Comparison of ENCODE assay signal across 17 cellular contexts in genomic region chr6:2763345-2763841, GRCh38. TPM values are rescaled to one million over a fixed set of nuclear protein-coding genes. Genes with fewer than 3 reads are reported as not detected.
DNase-seq lines count a peak whose midpoint lies in the region; ATAC-seq, FAIRE-seq and TF ChIP-seq lines count a peak whose summit lies in the region.
"Had no signal": no experiment of that assay in that cellular context is flagged by ENCODE, and none has a peak within 500 bp of the region (broad histone marks: within the 10 kb centered on the region; RNA-seq: fewer than 3 reads in every experiment).

No MANE protein-coding gene starts in this region.

- no peak overlapping the region for H3K4ac ChIP-seq in H1 (replicated peaks; ENCODE audit: insufficient read length, low read depth, low read length)

- H4K8ac ChIP-seq in H1 (ENCODE audit: extremely low read depth, insufficient read depth, low read length): no peak overlapping the region

- CTCF ChIA-PET in activated CD4-positive, alpha-beta T cell treated with anti-CD3 and anti-CD28 coated beads for 36 hours (lab: Charles Lee): interaction anchor here (0.6 to 6.5 kb wide), 10 partner anchors 9 to 1209 kb away, joined by 3 to 71 read pairs (median 4); partner anchors contain the start of gene MYLK4
- CTCF ChIA-PET in HEK293 (lab: Yijun Ruan, JAX) (interaction anchor here (0.6 to 3.8 kb wide), 8 partner anchors 10 to 1409 kb away, joined by 3 to 51 read pairs (median 4); partner anchors contain the start of gene MYLK4), H1 (lab: Charles Lee; ENCODE audit: partially characterized antibody) (interaction anchor here (0.6 to 9.0 kb wide), 8 partner anchors 11 to 880 kb away, joined by 3 to 163 read pairs (median 4); partner anchors contain the start of genes MYLK4 and SERPINB1)

- 94% methylated on average over 17 of the region's 36 CpGs; no CpG with 5 or more reads in 1 of the 2 experiments for WGBS in H1 (ENCODE audit: extremely low coverage in 1 of 2, insufficient coverage in 1 of 2, insufficient read length in 1 of 2, insufficient replicate concordance in 2 of 2, low coverage in 1 of 2, low lambda C conversion rate in 2 of 2, missing lambda C conversion rate in 1 of 2), 2 experiments
- 95% methylated on average over 35 to 36 of the region's 36 CpGs for WGBS in pancreas, 2 donors
- WGBS in GM23248 (ENCODE audit: low coverage in 1 of 2, low lambda C conversion rate in 2 of 2, missing lambda C conversion rate in 2 of 2), 2 experiments: 96 to 99% methylated on average over 32 to 36 of the region's 36 CpGs

- peaks cover 13% of the 10 kb centered on the region for H3K79me1 ChIP-seq in H1 (ENCODE audit: low read depth, low read length)

- H3K27ac ChIP-seq in HEK293 (ENCODE audit: extremely low read depth, low read depth, low read length): no peak overlapping the region
- H3K27ac ChIP-seq in H1 (ENCODE audit: low read depth, low read length): no peak overlapping the region
- peak overlapping the region in 1 of 4 donors; percentile 87 for H3K27ac ChIP-seq in pancreas
- no peak overlapping the region for H3K27ac ChIP-seq in GM23248

- no peak overlapping the region for H3K23ac ChIP-seq in H1 (ENCODE audit: insufficient read length)

- peaks cover 14 to 23% of the 10 kb centered on the region in 2 experiments for H3K79me2 ChIP-seq in H1 (ENCODE audit: control insufficient read depth in 1 of 2, insufficient read depth in 2 of 2, low read length in 2 of 2)
- H3K79me2 ChIP-seq in GM23248 (ENCODE audit: insufficient read depth): peaks cover 26% of the 10 kb centered on the region

- H3K9ac ChIP-seq in H1 (replicated peaks in 1 of 4; ENCODE audit: extremely low read depth in 1 of 4, low read depth in 3 of 4, low read length in 3 of 4) (no peak overlapping the region), GM23248 (no peak overlapping the region)

- H4K5ac ChIP-seq in H1 (ENCODE audit: insufficient read length, low read depth, low read length): no peak overlapping the region

- H3K36me3 ChIP-seq in HEK293 (ENCODE audit: control insufficient read depth in 2 of 2, insufficient read depth in 1 of 2, low read length in 2 of 2) (peaks cover 0 to 6% of the 10 kb centered on the region in 2 experiments; a peak in 1 of 3 replicates), H1 (ENCODE audit: control insufficient read depth in 2 of 4, insufficient read depth in 4 of 4, low read length in 3 of 4) (no peaks in the 10 kb centered on the region), pancreas (no peaks in the 10 kb centered on the region), GM23248 (ENCODE audit: low read depth) (0 out of 2 replicates have a peak, but pooled peaks cover under 1% of the 10 kb centered on the region)
- H3K36me3 ChIP-seq: esophagus squamous epithelium had no signal

- POLR2A ChIA-PET in activated CD4-positive, alpha-beta T cell treated with anti-CD3 and anti-CD28 coated beads for 36 hours (lab: Charles Lee): interaction anchor here (0.7 kb wide), 2 partner anchors 78 to 113 kb away, joined by 3 to 4 read pairs; partner anchors contain the start of gene SERPINB1
- POLR2A ChIA-PET in HEK293 (lab: Yijun Ruan, JAX) (interaction anchor here (0.8 kb wide), 1 partner anchor 15 kb away, joined by 4 read pairs; no protein-coding TSS in a partner anchor), H1 (lab: Charles Lee; ENCODE audit: partially characterized antibody) (interaction anchor here (0.8 to 5.6 kb wide), 5 partner anchors 9 to 236 kb away, joined by 3 to 21 read pairs (median 3); partner anchors contain the start of gene NQO2)

- no peak for TF ChIP-seq EP300 in H1 (IDR thresholded peaks at IDR 0.05; ENCODE audit: borderline replicate concordance in 1 of 2, low read depth in 2 of 2, low read length in 2 of 2)

- no peaks in the 10 kb centered on the region for H3K9me2 ChIP-seq in GM23248 (ENCODE audit: insufficient read depth)

- peak overlapping the region; percentile 94 for H3K4me3 Mint-ChIP-seq in activated CD4-positive, alpha-beta T cell treated with anti-CD3 and anti-CD28 coated beads for 36 hours

- no peak overlapping the region for H3K14ac ChIP-seq in H1 (ENCODE audit: insufficient read length)

- no peak overlapping the region for H4K91ac ChIP-seq in H1 (replicated peaks; ENCODE audit: insufficient read length, low read length)

- H3K4me2 ChIP-seq in H1 (ENCODE audit: insufficient read depth in 1 of 2, low read depth in 2 of 2, low read length in 2 of 2): no peak overlapping the region
- no peak overlapping the region for H3K4me2 ChIP-seq in GM23248 (ENCODE audit: unreplicated experiment)

- no peak for TF ChIP-seq RAD21 in H1 (IDR thresholded peaks at IDR 0.05 in 1 of 2, conservative IDR thresholded peaks at IDR 0.05 in 1 of 2; ENCODE audit: low read depth in 2 of 2, low read length in 2 of 2)

- no peak overlapping the region for H2AFZ ChIP-seq in H1 (ENCODE audit: low read length)
- H2AFZ ChIP-seq in GM23248: no peak overlapping the region

- H3K4me1 Mint-ChIP-seq in activated CD4-positive, alpha-beta T cell treated with anti-CD3 and anti-CD28 coated beads for 36 hours: peaks cover 36% of the 10 kb centered on the region

- no peak for ATAC-seq in activated CD4-positive, alpha-beta T cell treated with anti-CD3 and anti-CD28 coated beads for 36 hours
- no peak for ATAC-seq in pancreas
- ATAC-seq: left colon, natural killer cell had no signal

- H3K9me3 ChIP-seq in HEK293 (ENCODE audit: control insufficient read depth, insufficient read depth, low read depth, low read length): no peaks in the 10 kb centered on the region
- no peaks in the 10 kb centered on the region for H3K9me3 ChIP-seq in H1 (ENCODE audit: insufficient read depth in 2 of 2, low read depth in 1 of 2, low read length in 1 of 2)
- no peaks in the 10 kb centered on the region for H3K9me3 ChIP-seq in pancreas
- H3K9me3 ChIP-seq in GM23248 (ENCODE audit: low read depth): no peaks in the 10 kb centered on the region
- H3K9me3 ChIP-seq: esophagus squamous epithelium had no signal

- H3K23me2 ChIP-seq in H1 (ENCODE audit: low read depth, low read length): peaks cover 11% of the 10 kb centered on the region

- H3K27me3 ChIP-seq in H1 (replicated peaks in 1 of 4; ENCODE audit: control insufficient read depth in 3 of 4, extremely low read depth in 1 of 4, insufficient read depth in 3 of 4, low read length in 3 of 4): no peaks in the 10 kb centered on the region
- H3K27me3 ChIP-seq in pancreas: no peaks in the 10 kb centered on the region
- H3K27me3 ChIP-seq in GM23248 (replicated peaks; ENCODE audit: insufficient read depth): no peaks in the 10 kb centered on the region
- H3K27me3 ChIP-seq: esophagus squamous epithelium had no signal

- H3K56ac ChIP-seq in H1 (replicated peaks; ENCODE audit: insufficient read length, low read depth, low read length): no peak overlapping the region

- H3K27me3 Mint-ChIP-seq in activated CD4-positive, alpha-beta T cell treated with anti-CD3 and anti-CD28 coated beads for 36 hours: no peaks in the 10 kb centered on the region

- in situ Hi-C loops in GM23248 (cut with MboI): no loop called here

- intact Hi-C loops in activated CD4-positive, alpha-beta T cell treated with anti-CD3 and anti-CD28 coated beads for 36 hours (cut with DNase I, micrococcal nuclease): loop anchor here in 1 of 2 experiments (5.0 kb wide), 1 partner anchor 1156 kb away; the partner anchor contains the start of gene FOXC1
- intact Hi-C loops in pancreas (cut with DNase I): no loop called here

- H3K9me3 Mint-ChIP-seq in activated CD4-positive, alpha-beta T cell treated with anti-CD3 and anti-CD28 coated beads for 36 hours (ENCODE audit: low read depth): no peaks in the 10 kb centered on the region
- H3K9me3 Mint-ChIP-seq: activated T-helper 1 cell treated with anti-CD3 and anti-CD28 coated beads, Interleukin-12 subunit alpha, Interleukin-12 subunit beta, Interleukin-2, Interleukin-4 antibody, amounts not matched to agents 30 ng/mL and 10 ng/mL and 1 ng/mL, durations not matched to agents 14 hours and 24 hours and 36 hours; natural killer cell had no signal

- no peak overlapping the region for H2BK20ac ChIP-seq in H1 (ENCODE audit: low read length)

- no peak overlapping the region for H2BK5ac ChIP-seq in H1 (ENCODE audit: low read depth, low read length)

- no peak overlapping the region for H3K18ac ChIP-seq in H1 (ENCODE audit: extremely low read depth, low read length)

- no peak for TF ChIP-seq CTCF in HEK293 (tag by site-specific recombination; IDR thresholded peaks at IDR 0.05)
- TF ChIP-seq CTCF in H1 (IDR thresholded peaks at IDR 0.05; ENCODE audit: control extremely low read depth in 1 of 3, insufficient read depth in 1 of 3, low read depth in 1 of 3, low read length in 3 of 3): no peak
- TF ChIP-seq CTCF in pancreas (IDR thresholded peaks at IDR 0.05): no peak

- FAIRE-seq in H1 (lab: Jason Lieb, UNC) (no peak), pancreas (lab: Jason Lieb, UNC) (no peak)
- FAIRE-seq: astrocyte, G401.6 had no signal

- no peak overlapping the region for H3K27ac Mint-ChIP-seq in activated CD4-positive, alpha-beta T cell treated with anti-CD3 and anti-CD28 coated beads for 36 hours

- H2BK120ac ChIP-seq in H1 (replicated peaks; ENCODE audit: low read depth, low read length): no peak overlapping the region

- H3K4me1 ChIP-seq in HEK293 (ENCODE audit: control insufficient read depth, insufficient read depth, low read length): peaks cover 6% of the 10 kb centered on the region; the same call in 1 of the 2 replicates
- peaks cover 0 to 5% (median 4%) of the 10 kb centered on the region in 4 experiments; a peak in 4 of 7 replicates for H3K4me1 ChIP-seq in H1 (replicated peaks in 1 of 4; ENCODE audit: control insufficient read depth in 3 of 4, insufficient read depth in 4 of 4, low read length in 3 of 4)
- H3K4me1 ChIP-seq in pancreas: peaks cover 6 to 15% (median 6%) of the 10 kb centered on the region in 3 donors
- H3K4me1 ChIP-seq in GM23248 (ENCODE audit: insufficient read depth): peaks cover 14% of the 10 kb centered on the region

- H3K4me3 ChIP-seq in HEK293 (ENCODE audit: low read depth, low read length): no peak overlapping the region
- no peak overlapping the region for H3K4me3 ChIP-seq in H1 (ENCODE audit: extremely low read depth in 1 of 4, insufficient read depth in 2 of 4, low read depth in 3 of 4, low read length in 4 of 4)
- no peak overlapping the region for H3K4me3 ChIP-seq in pancreas
- no peak overlapping the region for H3K4me3 ChIP-seq in GM23248

- H2BK15ac ChIP-seq in H1 (ENCODE audit: low read length): no peak overlapping the region

- H3F3A ChIP-seq in GM23248 (ENCODE audit: insufficient read depth): peaks cover 22% of the 10 kb centered on the region

- H3K36me3 Mint-ChIP-seq in activated CD4-positive, alpha-beta T cell treated with anti-CD3 and anti-CD28 coated beads for 36 hours (ENCODE audit: low read depth): peaks cover 15% of the 10 kb centered on the region
- H3K36me3 Mint-ChIP-seq: natural killer cell had no signal

- H2AK5ac ChIP-seq in H1 (ENCODE audit: low read depth, low read length): no peak overlapping the region

- no peak overlapping the region for H2BK12ac ChIP-seq in H1 (ENCODE audit: low read depth, low read length)

- H4K20me1 ChIP-seq in H1 (replicated peaks in 1 of 2; ENCODE audit: control insufficient read depth in 1 of 2, insufficient read depth in 2 of 2, low read length in 2 of 2): peaks cover 14% of the 10 kb centered on the region in 2 experiments
- no peaks in the 10 kb centered on the region; the same call in 1 of the 2 replicates for H4K20me1 ChIP-seq in GM23248 (ENCODE audit: insufficient read depth)

- TF ChIP-seq POLR2A in H1 (IDR thresholded peaks at IDR 0.05; ENCODE audit: control extremely low read depth in 1 of 2, low read depth in 2 of 2, low read length in 2 of 2): no peak

- DNase-seq in activated CD4-positive, alpha-beta T cell treated with anti-CD3 and anti-CD28 coated beads for 36 hours: peak; percentile 19
- no peak for DNase-seq in activated CD4-positive, alpha-beta T cell treated with anti-CD3 and anti-CD28 coated beads, Interleukin-2, amount 50 U/mL, for 1 hour
- DNase-seq in H1 (ENCODE audit: low read depth in 1 of 2, low spot score in 2 of 2) (no peak), pancreas (peak in 5 of 6 donors; percentile 28 to 81 (median 56)), HK-2 (ENCODE audit: unreplicated experiment) (no peak), GM23248 (no peak), NCI-H1092 treated with DMSO at 0.1 percent for 48 hours (lab: John Stamatoyannopoulos, UW) (no peak)
- DNase-seq: dermis blood vessel endothelial cell; esophagus squamous epithelium; natural killer cell; NCI-H1436; stimulated activated CD4-positive, alpha-beta T cell treated with anti-CD3 and anti-CD28 coated beads, Interleukin-4, amount 100 ng/mL, for 4 hours had no signal

RNA-seq across cellular contexts. Expression of gene WRNIP1, which starts 1.8 kb away (rescaled TPM):
- 10 to 100 TPM; 41.6 to 42.3 TPM for total RNA-seq in activated CD4-positive, alpha-beta T cell treated with anti-CD3 and anti-CD28 coated beads for 36 hours
- 39.2 TPM in 2 replicates for total RNA-seq in H1 (2021; fragmentation: NEBNext Ultra II Directional; extraction: Animal tissue kit (Norgen Biotek cat#: 25700))
- polyA plus RNA-seq in H1 (2011; rRNA removed) (38.2 and 42.2 TPM in 2 replicates), pancreas (10 to 100 TPM; 35.7 to 45.7 TPM), GM23248 (2016; fragmentation: Nextera tagmentation; extraction: Ambion mirVana) (16.8 and 17.0 TPM in 2 replicates)
- polyA plus RNA-seq in H1 (2011; cell fraction: cytosol; rRNA removed): 47.3 TPM
- polyA plus RNA-seq in H1 (2011; cell fraction: nucleus; rRNA removed): 39.8 TPM
- polyA plus RNA-seq in H1 (2012, experiment 1 of 2): 31.7 to 35.4 TPM (median 33.2 TPM) in 4 replicates
- 31.8 TPM for polyA plus RNA-seq in H1 (2012, experiment 2 of 2)
- polyA plus RNA-seq in H1 (2013, experiment 1 of 2): 22.5 TPM
- polyA plus RNA-seq in H1 (2013, experiment 2 of 2): 22.7 TPM
- polyA minus RNA-seq in H1 (2011; rRNA and poly(A)+ RNA removed): 21.8 and 30.5 TPM in 2 replicates
- polyA minus RNA-seq in H1 (2011; cell fraction: cytosol; rRNA and poly(A)+ RNA removed): 16.9 TPM
- polyA minus RNA-seq in H1 (2011; cell fraction: nucleus; rRNA and poly(A)+ RNA removed): 23.3 TPM
- total RNA-seq in pancreas: 10 to 100 TPM; 19.2 to 24.9 (median 23.2) TPM
- total RNA-seq in GM23248 (2014; rRNA removed; shearing (Covaris generic)): 63.1 and 64.9 TPM in 2 replicates

RNA-seq across cellular contexts. Expression of gene MYLK4, which starts 12.7 kb away (rescaled TPM):
- total RNA-seq in activated CD4-positive, alpha-beta T cell treated with anti-CD3 and anti-CD28 coated beads for 36 hours: under 1 TPM; 0.12 to 0.16 TPM
- 0.13 and 0.17 TPM in 2 replicates for total RNA-seq in H1 (2021; fragmentation: NEBNext Ultra II Directional; extraction: Animal tissue kit (Norgen Biotek cat#: 25700))
- polyA plus RNA-seq in H1 (2011; rRNA removed) (0.11 TPM in 2 replicates), pancreas (1 to 10 TPM in 1 of 2 donors, under 1 TPM in 1; 0.27 to 1.0 TPM), GM23248 (2016; fragmentation: Nextera tagmentation; extraction: Ambion mirVana) (0.20 and 0.24 TPM in 2 replicates)
- polyA plus RNA-seq in H1 (2011; cell fraction: cytosol; rRNA removed): 0.13 TPM
- polyA plus RNA-seq in H1 (2011; cell fraction: nucleus; rRNA removed): 0.11 TPM
- polyA plus RNA-seq in H1 (2012, experiment 1 of 2): 0.09 to 0.17 TPM (median 0.11 TPM) in 4 replicates
- not detected for polyA plus RNA-seq in H1 (2012, experiment 2 of 2)
- 0.14 TPM for polyA plus RNA-seq in H1 (2013, experiment 1 of 2)
- polyA plus RNA-seq in H1 (2013, experiment 2 of 2): 0.11 TPM
- 0.06 and 0.20 TPM in 2 replicates for polyA minus RNA-seq in H1 (2011; rRNA and poly(A)+ RNA removed)
- polyA minus RNA-seq in H1 (2011; cell fraction: cytosol; rRNA and poly(A)+ RNA removed): not detected
- 0.10 TPM for polyA minus RNA-seq in H1 (2011; cell fraction: nucleus; rRNA and poly(A)+ RNA removed)
- under 1 TPM; 0.37 to 0.87 (median 0.41) TPM for total RNA-seq in pancreas
- 0.43 and 0.51 TPM in 2 replicates for total RNA-seq in GM23248 (2014; rRNA removed; shearing (Covaris generic))

Comparison
In these comparisons a context has a peak if more than half of its experiments do, and no peak if none do; other contexts are left out.
1. DNase-seq: peak in activated CD4-positive, alpha-beta T cell treated with anti-CD3 and anti-CD28 coated beads for 36 hours (single experiment) and pancreas (5 of 6); none in activated CD4-positive, alpha-beta T cell treated with anti-CD3 and anti-CD28 coated beads, Interleukin-2, amount 50 U/mL, for 1 hour (single experiment), H1 (0 of 2), HK-2 (single experiment), GM23248 (single experiment) and NCI-H1092 treated with DMSO at 0.1 percent for 48 hours (single experiment).